Comparison of ENCODE assay signal across 8 cellular contexts in the genomic region with DNA sequence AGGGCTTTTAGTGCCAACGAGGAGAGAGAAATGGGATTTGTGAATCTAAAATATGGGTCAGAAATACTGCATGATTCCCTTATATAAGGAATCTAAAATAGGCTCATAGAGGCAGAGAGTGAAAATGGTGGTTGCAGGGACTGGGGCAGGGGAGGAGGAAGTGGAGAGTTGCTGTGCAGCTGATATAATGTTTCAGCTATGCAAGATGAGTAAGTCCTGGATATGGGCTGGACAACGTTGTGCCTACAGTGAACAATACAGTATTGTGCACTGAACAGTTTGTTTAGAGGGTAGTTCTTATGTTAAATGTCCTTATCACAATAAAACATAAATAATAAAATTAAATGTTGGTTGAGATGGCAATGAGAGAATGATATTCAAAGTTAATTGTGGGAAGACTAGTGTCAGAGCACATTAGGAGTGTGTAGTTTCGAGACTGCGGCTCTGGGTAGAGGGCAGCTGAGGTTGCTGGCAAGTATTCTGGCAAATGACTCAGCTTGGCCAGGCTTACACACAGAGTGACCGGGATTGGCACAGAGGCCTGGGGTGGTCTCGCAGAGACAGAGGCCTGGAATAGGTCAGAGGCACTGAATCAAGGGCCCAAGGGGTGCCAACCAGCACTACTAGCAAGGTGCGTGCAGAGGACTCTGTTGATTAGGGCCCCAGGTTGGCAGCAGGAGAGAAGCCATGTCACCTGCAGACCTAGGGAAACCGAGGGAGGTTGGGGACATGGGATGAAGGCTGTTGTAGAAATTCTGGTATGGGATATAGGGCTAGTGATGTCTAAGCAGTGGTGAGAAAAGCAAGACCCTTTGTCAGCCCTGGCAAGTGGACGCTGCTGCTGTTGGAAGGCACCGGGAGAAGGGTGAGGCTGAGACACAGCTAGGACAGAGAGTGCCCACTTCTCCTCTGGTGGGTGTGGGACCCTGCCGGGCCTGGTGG. TPM values are rescaled to one million over a fixed set of nuclear protein-coding genes. Genes with fewer than 3 reads are reported as not detected.
DNase-seq lines count a peak whose midpoint lies in the region; ATAC-seq lines count a peak whose summit lies in the region.

No MANE protein-coding gene starts in this region.

- H3K27ac Mint-ChIP-seq in T-helper 2 cell treated with Interferon-gamma antibody and Interleukin-4, amounts not matched to agents 5 μg/mL and 100 μg/mL, for 36 hours = no peak overlapping the region

- DNase-seq in amniotic epithelial cell (ENCODE audit: low read depth) (peak; percentile 90), inferior parietal cortex (ENCODE audit: extremely low spot score) (peak; percentile 60), NCI-H128 (lab: John Stamatoyannopoulos, UW; ENCODE audit: unreplicated experiment) (no peak)
- no peak for DNase-seq in T-helper 2 cell treated with Interferon-gamma antibody and Interleukin-4, amounts not matched to agents 5 μg/mL and 100 μg/mL, for 36 hours (ENCODE audit: low spot score)

- ATAC-seq in GM18519 (IDR thresholded peaks at IDR 0.05; ENCODE audit: low FRiP score, unreplicated experiment) (peak; percentile 57), HG03378 (IDR thresholded peaks at IDR 0.05; ENCODE audit: unreplicated experiment) (peak; percentile 60), GM19328 (IDR thresholded peaks at IDR 0.05; ENCODE audit: unreplicated experiment) (no peak)

- H3K4me1 Mint-ChIP-seq in T-helper 2 cell treated with Interferon-gamma antibody and Interleukin-4, amounts not matched to agents 5 μg/mL and 100 μg/mL, for 36 hours (ENCODE audit: low read depth) = peaks cover 16% of the 10 kb centered on the region

- no peak overlapping the region for H3K4me3 Mint-ChIP-seq in T-helper 2 cell treated with Interferon-gamma antibody and Interleukin-4, amounts not matched to agents 5 μg/mL and 100 μg/mL, for 36 hours

- peak overlapping the region; percentile 95 for H3K27ac ChIP-seq in temporal lobe (ENCODE audit: low read depth, low read length)

- no peaks in the 10 kb centered on the region for H3K9me3 Mint-ChIP-seq in T-helper 2 cell treated with Interferon-gamma antibody and Interleukin-4, amounts not matched to agents 5 μg/mL and 100 μg/mL, for 36 hours

- no peaks in the 10 kb centered on the region for H3K36me3 Mint-ChIP-seq in T-helper 2 cell treated with Interferon-gamma antibody and Interleukin-4, amounts not matched to agents 5 μg/mL and 100 μg/mL, for 36 hours (ENCODE audit: low read depth)

- H3K27me3 Mint-ChIP-seq in T-helper 2 cell treated with Interferon-gamma antibody and Interleukin-4, amounts not matched to agents 5 μg/mL and 100 μg/mL, for 36 hours (ENCODE audit: low read depth) = peaks cover 3% of the 10 kb centered on the region

RNA-seq across cellular contexts. Expression of gene DEPP1, which starts 2.8 kb away (rescaled TPM):
- 3.4 TPM for total RNA-seq in temporal lobe

RNA-seq across cellular contexts. Expression of gene ZNF22, which starts 19.3 kb away (rescaled TPM):
- 34.4 TPM for total RNA-seq in temporal lobe

RNA-seq across cellular contexts. Expression of gene RASSF4, which starts 21.8 kb away (rescaled TPM):
- total RNA-seq in temporal lobe = 12.0 TPM

Comparison
In these comparisons a context has a peak if more than half of its experiments do, and no peak if none do; other contexts are left out.
1. DNase-seq: peak in amniotic epithelial cell (single experiment) and inferior parietal cortex (single experiment); none in T-helper 2 cell treated with Interferon-gamma antibody and Interleukin-4, amounts not matched to agents 5 μg/mL and 100 μg/mL, for 36 hours (single experiment) and NCI-H128 (single experiment).